In genomic region chr3:107928084-107928445, GRCh38 we compare ENCODE assay signal across 8 cellular contexts.
A peak's percentile ranks its signal among the peaks of the same experiment; 100 is the strongest.
DNase-seq lines count a peak whose midpoint lies in the region; ATAC-seq and TF ChIP-seq lines count a peak whose summit lies in the region.

No MANE protein-coding gene starts in this region.

- TF ChIP-seq POLR2A in uterus (IDR thresholded peaks at IDR 0.05): no peak

- H3K27ac Mint-ChIP-seq in T-helper 1 cell treated with Interleukin-12 subunit alpha and Interleukin-12 subunit beta and Interleukin-4 antibody, amounts not matched to agents 30 μg/mL and 1 μg/mL, for 36 hours: no peak overlapping the region

- H3K9me3 ChIP-seq in mucosa of stomach (ENCODE audit: control insufficient read depth, low read length): no peaks in the 10 kb centered on the region
- no peaks in the 10 kb centered on the region for H3K9me3 ChIP-seq in uterus

- DNase-seq in BJ (ENCODE audit: low read depth) (no peak), epithelial cell of proximal tubule (ENCODE audit: low read depth) (no peak), uterus (no peak), NCI-H526 treated with DMSO at 0.1 percent for 48 hours (lab: John Stamatoyannopoulos, UW) (no peak)

- ATAC-seq in GM18519 (IDR thresholded peaks at IDR 0.05; ENCODE audit: low FRiP score, unreplicated experiment): peak; percentile 7
- ATAC-seq in HG03139 (IDR thresholded peaks at IDR 0.05; ENCODE audit: unreplicated experiment): peak; percentile 12

- H3K36me3 ChIP-seq in BJ (ENCODE audit: control insufficient read depth, insufficient read depth, low read length) (no peaks in the 10 kb centered on the region), mucosa of stomach (ENCODE audit: control insufficient read depth, insufficient read depth, low read length) (no peaks in the 10 kb centered on the region), uterus (no peaks in the 10 kb centered on the region)

- TF ChIP-seq CTCF in BJ (IDR thresholded peaks at IDR 0.05; ENCODE audit: insufficient read depth, low read depth, low read length) (no peak), epithelial cell of proximal tubule (conservative IDR thresholded peaks at IDR 0.05; ENCODE audit: low read depth, low read length) (no peak), uterus (IDR thresholded peaks at IDR 0.05) (no peak)

- H3K4me3 Mint-ChIP-seq in T-helper 1 cell treated with Interleukin-12 subunit alpha and Interleukin-12 subunit beta and Interleukin-4 antibody, amounts not matched to agents 30 μg/mL and 1 μg/mL, for 36 hours: peak overlapping the region; percentile 88

- H3K9me3 Mint-ChIP-seq in T-helper 1 cell treated with Interleukin-12 subunit alpha and Interleukin-12 subunit beta and Interleukin-4 antibody, amounts not matched to agents 30 μg/mL and 1 μg/mL, for 36 hours: no peaks in the 10 kb centered on the region

- H3K4me1 Mint-ChIP-seq in T-helper 1 cell treated with Interleukin-12 subunit alpha and Interleukin-12 subunit beta and Interleukin-4 antibody, amounts not matched to agents 30 μg/mL and 1 μg/mL, for 36 hours (ENCODE audit: low read depth): peaks cover 13% of the 10 kb centered on the region

- H3K27me3 ChIP-seq in BJ (ENCODE audit: control insufficient read depth, insufficient read depth, low read length) (peaks cover 3% of the 10 kb centered on the region; the same call in 1 of the 2 replicates), mucosa of stomach (ENCODE audit: control insufficient read depth, insufficient read depth, low read length) (peaks cover 7% of the 10 kb centered on the region), uterus (no peaks in the 10 kb centered on the region)

- peaks cover 21% of the 10 kb centered on the region for H3K27me3 Mint-ChIP-seq in T-helper 1 cell treated with Interleukin-12 subunit alpha and Interleukin-12 subunit beta and Interleukin-4 antibody, amounts not matched to agents 30 μg/mL and 1 μg/mL, for 36 hours (ENCODE audit: low read depth)

- peak overlapping the region; percentile 68 for H3K9ac ChIP-seq in mucosa of stomach (ENCODE audit: low read length)

- H3K36me3 Mint-ChIP-seq in T-helper 1 cell treated with Interleukin-12 subunit alpha and Interleukin-12 subunit beta and Interleukin-4 antibody, amounts not matched to agents 30 μg/mL and 1 μg/mL, for 36 hours (ENCODE audit: low read depth): no peaks in the 10 kb centered on the region

- H3K4me1 ChIP-seq in mucosa of stomach (ENCODE audit: control insufficient read depth, insufficient read depth, low read length): no peaks in the 10 kb centered on the region
- H3K4me1 ChIP-seq in uterus: no peaks in the 10 kb centered on the region

- CTCF ChIA-PET in BJ (lab: Yijun Ruan, JAX): interaction anchor here (0.5 to 2.1 kb wide), 31 partner anchors 8 to 700 kb away, joined by 3 to 16 read pairs (median 4); no protein-coding TSS in a partner anchor

- peak overlapping the region; percentile 53 for H3K4me3 ChIP-seq in BJ (ENCODE audit: low read depth, low read length)
- peak overlapping the region; percentile 65 for H3K4me3 ChIP-seq in epithelial cell of proximal tubule (ENCODE audit: low read depth, low read length)
- H3K4me3 ChIP-seq in mucosa of stomach (ENCODE audit: low read length): peak overlapping the region; percentile 83
- H3K4me3 ChIP-seq in uterus: peak overlapping the region; percentile 33 to 40

- intact Hi-C loops in uterus (cut with DNase I; ENCODE audit: low total_unique reads): no loop called here

- POLR2A ChIA-PET in BJ (lab: Charles Lee): no interaction called here

- H3K27ac ChIP-seq in uterus: peak overlapping the region; percentile 0 to 42
